9 cellular contexts compared by ENCODE assay signal in genomic region chr1:8137406-8138244, GRCh38.
A peak's percentile ranks its signal among the peaks of the same experiment; 100 is the strongest.
DNase-seq lines count a peak whose midpoint lies in the region; TF ChIP-seq lines count a peak whose summit lies in the region.
"Had no signal": no experiment of that assay in that cellular context is flagged by ENCODE, and none has a peak within 500 bp of the region (broad histone marks: within the 10 kb centered on the region; RNA-seq: fewer than 3 reads in every experiment).

No MANE protein-coding gene starts in this region.

- H3K4me3 Mint-ChIP-seq in CD14-positive monocyte, result peak overlapping the region in 1 of 2 donors; percentile 19
- H3K4me3 Mint-ChIP-seq: natural killer cell treated with Interleukin-12 subunit alpha and Interleukin-12 subunit beta and Interleukin-15 and Interleukin-18, amount 100 ng/mL, for 72 hours had no signal

- peak overlapping the region in 1 of 2 donors; percentile 25 for H3K4me3 ChIP-seq in ascending aorta
- no peak overlapping the region for H3K4me3 ChIP-seq in left ventricle myocardium inferior
- H3K4me3 ChIP-seq in skeletal muscle cell (ENCODE audit: low read depth, low read length), result no peak overlapping the region

- TF ChIP-seq CTCF in ascending aorta (IDR thresholded peaks at IDR 0.05), result no peak
- no peak for TF ChIP-seq CTCF in left ventricle myocardium inferior (IDR thresholded peaks at IDR 0.05; ENCODE audit: borderline replicate concordance)
- no peak for TF ChIP-seq CTCF in CD14-positive monocyte (IDR thresholded peaks at IDR 0.05)
- no peak for TF ChIP-seq CTCF in GM13977 (IDR thresholded peaks at IDR 0.05; ENCODE audit: extremely low read depth, insufficient read depth, missing control alignments)

- peaks cover 0 to 2% (median 0%) of the 10 kb centered on the region in 7 donors for H3K9me3 Mint-ChIP-seq in CD14-positive monocyte
- H3K9me3 Mint-ChIP-seq: natural killer cell treated with Interleukin-12 subunit alpha and Interleukin-12 subunit beta and Interleukin-15 and Interleukin-18, amount 100 ng/mL, for 72 hours had no signal

- in situ Hi-C loops in GM13977 (cut with MboI; ENCODE audit: low pct_unique_long_range_greater_than_20kb, low sequenced_read_pairs, unreplicated experiment), result no loop called here

- peaks cover 45 to 49% (median 45%) of the 10 kb centered on the region in 3 donors for H3K27me3 Mint-ChIP-seq in CD14-positive monocyte (ENCODE audit: low read depth in 3 of 3)

- H3K27me3 ChIP-seq in ascending aorta, result no peaks in the 10 kb centered on the region
- no peaks in the 10 kb centered on the region for H3K27me3 ChIP-seq in left ventricle myocardium inferior (ENCODE audit: low read depth)

- DNase-seq in GM04503 (ENCODE audit: low read depth) (peak; percentile 98), ascending aorta (ENCODE audit: low spot score in 2 of 2) (peak; percentile 32 to 85), left ventricle myocardium inferior (no peak), skeletal muscle cell (ENCODE audit: low read depth) (peak; percentile 84), CD14-positive monocyte (ENCODE audit: low spot score) (no peak), DMS 273 treated with DMSO at 0.1 percent for 48 hours (lab: John Stamatoyannopoulos, UW) (no peak), GM13977 (ENCODE audit: low spot score) (no peak)
- DNase-seq in stimulated activated CD4-positive, alpha-beta T cell treated with anti-CD3 and anti-CD28 coated beads, Interleukin-2, amount 100 ng/mL, for 24 hours, result no peak

- peak overlapping the region; percentile 81 to 95 for H3K27ac ChIP-seq in ascending aorta
- H3K27ac ChIP-seq in left ventricle myocardium inferior (replicated peaks), result peak overlapping the region; percentile 63

- H3K36me3 Mint-ChIP-seq in CD14-positive monocyte, result no peaks in the 10 kb centered on the region
- H3K36me3 Mint-ChIP-seq: natural killer cell treated with Interleukin-12 subunit alpha and Interleukin-12 subunit beta and Interleukin-15 and Interleukin-18, amount 100 ng/mL, for 72 hours had no signal

- peaks cover 14% of the 10 kb centered on the region for H3K4me1 Mint-ChIP-seq in CD14-positive monocyte

- peaks cover 19 to 36% of the 10 kb centered on the region in 2 donors for H3K4me1 ChIP-seq in ascending aorta
- H3K4me1 ChIP-seq in left ventricle myocardium inferior, result peaks cover 43% of the 10 kb centered on the region

- H3K27ac Mint-ChIP-seq in CD14-positive monocyte, result peak overlapping the region in 1 of 7 donors; percentile 16
- H3K27ac Mint-ChIP-seq: natural killer cell treated with Interleukin-12 subunit alpha and Interleukin-12 subunit beta and Interleukin-15 and Interleukin-18, amount 100 ng/mL, for 72 hours had no signal

- H3K9me3 ChIP-seq in ascending aorta (no peaks in the 10 kb centered on the region), left ventricle myocardium inferior (replicated peaks) (no peaks in the 10 kb centered on the region)

- no peaks in the 10 kb centered on the region for H3K36me3 ChIP-seq in ascending aorta
- H3K36me3 ChIP-seq in left ventricle myocardium inferior, result no peaks in the 10 kb centered on the region

- intact Hi-C loops in ascending aorta (cut with DNase I) (loop anchor here (2.0 to 5.0 kb wide), 5 partner anchors 41 to 110 kb away; partner anchors contain the start of gene ERRFI1), left ventricle myocardium inferior (cut with micrococcal nuclease) (no loop called here), CD14-positive monocyte (cut with micrococcal nuclease) (no loop called here)

Comparison
In these comparisons a context has a peak if more than half of its experiments do, and no peak if none do; other contexts are left out.
1. DNase-seq: peak in GM04503 (single experiment), ascending aorta (2 of 2) and skeletal muscle cell (single experiment); none in left ventricle myocardium inferior (single experiment), stimulated activated CD4-positive, alpha-beta T cell treated with anti-CD3 and anti-CD28 coated beads, Interleukin-2, amount 100 ng/mL, for 24 hours (0 of 2), CD14-positive monocyte (single experiment), DMS 273 treated with DMSO at 0.1 percent for 48 hours (single experiment) and GM13977 (single experiment).